Comparison of ENCODE assay signal across 13 cellular contexts in genomic region chr1:92441316-92442311, GRCh38. TPM values are rescaled to one million over a fixed set of nuclear protein-coding genes. Genes with fewer than 3 reads are reported as not detected.
DNase-seq lines count a peak whose midpoint lies in the region; ATAC-seq, FAIRE-seq and TF ChIP-seq lines count a peak whose summit lies in the region.
"Had no signal": no experiment of that assay in that cellular context is flagged by ENCODE, and none has a peak within 500 bp of the region (broad histone marks: within the 10 kb centered on the region; RNA-seq: fewer than 3 reads in every experiment).

No MANE protein-coding gene starts in this region.

- H3K4me3 ChIP-seq in body of pancreas (no peak overlapping the region), HepG2 (replicated peaks in 1 of 3; ENCODE audit: insufficient read depth in 1 of 3, low read depth in 2 of 3, low read length in 3 of 3) (peak overlapping the region; percentile 54 to 76 (median 61)), gastrocnemius medialis (no peak overlapping the region)

- H4K20me1 ChIP-seq in HepG2 (ENCODE audit: insufficient read depth, low read length), result no peaks in the 10 kb centered on the region

- peak in 2 of 3 donors; percentile 43 to 56 for TF ChIP-seq POLR2A in body of pancreas (IDR thresholded peaks at IDR 0.05)
- TF ChIP-seq POLR2A in HepG2 (IDR thresholded peaks at IDR 0.05; ENCODE audit: insufficient read depth in 1 of 2, low read depth in 2 of 2, low read length in 2 of 2), result peak; percentile 90 to 92
- TF ChIP-seq POLR2A in gastrocnemius medialis (IDR thresholded peaks at IDR 0.05), result no peak

- no peaks in the 10 kb centered on the region for H3K27me3 ChIP-seq in body of pancreas
- H3K27me3 ChIP-seq in HepG2 (ENCODE audit: control insufficient read depth in 1 of 2, insufficient read depth in 2 of 2, low read length in 2 of 2), result peaks cover 0 to 4% of the 10 kb centered on the region in 2 experiments; a peak in 1 of 5 replicates
- H3K27me3 ChIP-seq in gastrocnemius medialis, result no peaks in the 10 kb centered on the region

- DNase-seq in COR-L47 (lab: John Stamatoyannopoulos, UW), result peak; percentile 84
- DNase-seq in NCI-H1930 (lab: John Stamatoyannopoulos, UW), result peak; percentile 6 to 7
- peak; percentile 80 to 90 (median 84) for DNase-seq in body of pancreas
- DNase-seq in HepG2 (ENCODE audit: low spot score), result peak; percentile 96
- no peak for DNase-seq in NK-92 (lab: John Stamatoyannopoulos, UW; ENCODE audit: unreplicated experiment)
- DNase-seq in gastrocnemius medialis, result no peak
- no peak for DNase-seq in glomerular visceral epithelial cell (ENCODE audit: extremely low spot score)
- DNase-seq: activated T-cell treated with anti-CD3 and anti-CD28 coated beads, Interleukin-2, amount 50 U/mL, for 4 hours; midbrain had no signal

- TSS peak; percentile 96 for BruUV-seq in HepG2 (replicated peaks; lab: Mats Ljungman, UMichigan)

- H3K27ac ChIP-seq in body of pancreas, result peak overlapping the region; percentile 46 to 74 (median 64)
- H3K27ac ChIP-seq in HepG2 (ENCODE audit: extremely low read length, insufficient read depth, low read length), result peak overlapping the region; percentile 82
- no peak overlapping the region for H3K27ac ChIP-seq in gastrocnemius medialis
- H3K27ac ChIP-seq: KMS-11, VCaP had no signal

- in situ Hi-C loops in HepG2 (cut with HindIII; ENCODE audit: extremely low pct_ligation_motif_present, low pct_unique_long_range_greater_than_20kb), result no loop called here
- in situ Hi-C loops in gastrocnemius medialis (cut with MboI; ENCODE audit: low sequenced_read_pairs in 4 of 4), result no loop called here

- no peak for TF ChIP-seq RAD21 in HepG2 (CRISPR knock-in tag; IDR thresholded peaks at IDR 0.05)

- H3K79me2 ChIP-seq in HepG2 (ENCODE audit: insufficient read depth, low read length), result no peaks in the 10 kb centered on the region

- CTCF ChIA-PET in HepG2 (lab: Yijun Ruan, JAX; ENCODE audit: low intra/inter-chr PET ratio, low total read pairs), result no interaction called here

- H3K4me2 ChIP-seq in HepG2 (ENCODE audit: low read depth, low read length), result peak overlapping the region; percentile 84
- H3K4me2 ChIP-seq: KMS-11 had no signal

- ATAC-seq in body of pancreas, result peak; percentile 97
- peak; percentile 98 for ATAC-seq in HepG2
- no peak for ATAC-seq in gastrocnemius medialis
- ATAC-seq in GM19452 (IDR thresholded peaks at IDR 0.05; ENCODE audit: unreplicated experiment), result no peak
- ATAC-seq: activated T-cell treated with anti-CD3 and anti-CD28 coated beads, Interleukin-2, amount 50 U/mL, for 4 hours had no signal

- peak overlapping the region; percentile 85 for H2AFZ ChIP-seq in HepG2 (ENCODE audit: low read length)

- TF ChIP-seq CTCF in body of pancreas (IDR thresholded peaks at IDR 0.05), result no peak
- TF ChIP-seq CTCF in HepG2 (CRISPR knock-in tag; IDR thresholded peaks at IDR 0.05), result no peak
- no peak for TF ChIP-seq CTCF in gastrocnemius medialis (IDR thresholded peaks at IDR 0.05 in 4 of 5, conservative IDR thresholded peaks at IDR 0.05 in 1 of 5)

- peak overlapping the region; percentile 79 for H3K9ac ChIP-seq in HepG2 (ENCODE audit: insufficient read depth, low read depth, low read length)
- H3K9ac ChIP-seq: KMS-11 had no signal

- peak; percentile 25 to 80; a peak in 2 of 4 replicates for TF ChIP-seq EP300 in HepG2 (IDR thresholded peaks at IDR 0.05; ENCODE audit: low read depth in 2 of 2, low read length in 2 of 2)
- peak; percentile 70 for TF ChIP-seq EP300 in HepG2 (CRISPR knock-in tag; IDR thresholded peaks at IDR 0.05; ENCODE audit: borderline replicate concordance)

- H3K4me1 ChIP-seq in body of pancreas, result peaks cover 12% of the 10 kb centered on the region
- peaks cover 21% of the 10 kb centered on the region for H3K4me1 ChIP-seq in HepG2 (ENCODE audit: insufficient read depth, low read length)
- no peaks in the 10 kb centered on the region for H3K4me1 ChIP-seq in gastrocnemius medialis

- POLR2A ChIA-PET in HepG2 (lab: Yijun Ruan, JAX), result interaction anchor here (0.8 to 2.1 kb wide), 11 partner anchors 9 to 390 kb away, joined by 3 to 24 read pairs (median 4); partner anchors contain the start of genes EVI5, GFI1, GLMN and RPAP2

- peak; percentile 83 for FAIRE-seq in HepG2 (lab: Jason Lieb, UNC)
- FAIRE-seq: frontal cortex had no signal

- H3K36me3 ChIP-seq in body of pancreas (replicated peaks in 1 of 2; ENCODE audit: insufficient read depth in 1 of 2, low read depth in 2 of 2) (no peaks in the 10 kb centered on the region), HepG2 (replicated peaks in 1 of 2; ENCODE audit: control insufficient read depth in 1 of 2, insufficient read depth in 2 of 2, low read length in 2 of 2) (no peaks in the 10 kb centered on the region), gastrocnemius medialis (no peaks in the 10 kb centered on the region)

- intact Hi-C loops in body of pancreas (cut with DNase I) (no loop called here), HepG2 (cut with micrococcal nuclease; ENCODE audit: unreplicated experiment) (no loop called here), gastrocnemius medialis (cut with DNase I; ENCODE audit: low total_unique reads) (no loop called here)

- 48 to 51% methylated on average over 23 to 41 of the region's 41 CpGs for WGBS in body of pancreas, 2 donors
- 22% methylated on average over 33 of the region's 41 CpGs for WGBS in HepG2 (ENCODE audit: low lambda C conversion rate)

- H3K9me3 ChIP-seq in body of pancreas, result no peaks in the 10 kb centered on the region
- H3K9me3 ChIP-seq in HepG2 (ENCODE audit: low read length), result no peaks in the 10 kb centered on the region
- no peaks in the 10 kb centered on the region for H3K9me3 ChIP-seq in gastrocnemius medialis

TF ChIP-seq in HepG2, 621 proteins besides CTCF, POLR2A, EP300 and RAD21 (continues in another document):
- TF ChIP-seq HINFP (CRISPR knock-in tag; IDR thresholded peaks at IDR 0.05; ENCODE audit: low read depth) (peak; percentile 75; the same call in 1 of the 2 replicates), ATF5 (CRISPR knock-in tag; IDR thresholded peaks at IDR 0.05; ENCODE audit: low read depth) (peak; percentile 64; the same call in 1 of the 2 replicates), TRAFD1 (CRISPR knock-in tag; IDR thresholded peaks at IDR 0.05; ENCODE audit: borderline replicate concordance) (no peak; the same call in 1 of the 2 replicates), HNRNPH1 (optimal IDR thresholded peaks at IDR 0.05; ENCODE audit: low read depth, low read length) (no peak), ZNF749 (CRISPR knock-in tag; IDR thresholded peaks at IDR 0.05; ENCODE audit: borderline replicate concordance) (peak; percentile 67; the same call in 1 of the 2 replicates)

RNA-seq across cellular contexts. Expression of gene GFI1, which starts 45.1 kb away (rescaled TPM):
- total RNA-seq in body of pancreas (10 to 100 TPM in 1 of 2 donors, 1 to 10 TPM in 1; 6.7 to 14.5 TPM), HepG2 (2016; rRNA removed; fragmentation: Illumina TruSeq; extraction: Trizol) (10.0 and 10.3 TPM in 2 replicates), gastrocnemius medialis (not detected)
- 2.2 and 2.4 TPM in 2 replicates for total RNA-seq in HepG2 (2016; cell fraction: cytosol; rRNA removed; fragmentation: Illumina TruSeq; extraction: Trizol; ENCODE audit: low read depth)
- 7.8 and 10.1 TPM in 2 replicates for total RNA-seq in HepG2 (2016; cell fraction: insoluble cytoplasmic fraction; rRNA removed; fragmentation: Illumina TruSeq; extraction: Trizol)
- 7.6 and 8.3 TPM in 2 replicates for total RNA-seq in HepG2 (2016; cell fraction: membrane; rRNA removed; fragmentation: Illumina TruSeq; extraction: Trizol)
- total RNA-seq in HepG2 (2016; cell fraction: nucleus; rRNA removed; fragmentation: Illumina TruSeq; extraction: Trizol), result 8.2 and 9.3 TPM in 2 replicates
- 8.7 and 10.5 TPM in 2 replicates for polyA plus RNA-seq in HepG2 (2011; rRNA removed)
- 6.4 and 8.9 TPM in 2 replicates for polyA plus RNA-seq in HepG2 (2011; cell fraction: cytosol; rRNA removed)
- polyA plus RNA-seq in HepG2 (2011; cell fraction: nucleus; rRNA removed), result 20.6 and 24.5 TPM in 2 replicates
- 5.6 and 9.4 TPM in 2 replicates for polyA plus RNA-seq in HepG2 (2012)
- 1.7 and 1.8 TPM in 2 replicates for polyA plus RNA-seq in HepG2 (2016; cell fraction: cytosol; fragmentation: Illumina TruSeq; extraction: Trizol; ENCODE audit: low read depth)
- polyA plus RNA-seq in HepG2 (2016; cell fraction: insoluble cytoplasmic fraction; fragmentation: Illumina TruSeq; extraction: Trizol; ENCODE audit: low read depth), result 9.4 and 11.2 TPM in 2 replicates
- 5.1 and 6.1 TPM in 2 replicates for polyA plus RNA-seq in HepG2 (2016; cell fraction: membrane; fragmentation: Illumina TruSeq; extraction: Trizol; ENCODE audit: low read depth)
- polyA plus RNA-seq in HepG2 (2016; cell fraction: nucleus; fragmentation: Illumina TruSeq; extraction: Trizol; ENCODE audit: insufficient read depth, low read depth), result 17.1 and 17.5 TPM in 2 replicates
- 1.0 and 21.8 TPM in 2 replicates for polyA minus RNA-seq in HepG2 (2011; rRNA and poly(A)+ RNA removed; ENCODE audit: low replicate concordance)
- 6.8 and 9.8 TPM in 2 replicates for polyA minus RNA-seq in HepG2 (2011; cell fraction: cytosol; rRNA and poly(A)+ RNA removed)
- polyA minus RNA-seq in HepG2 (2011; cell fraction: nucleus; rRNA and poly(A)+ RNA removed), result 14.0 and 15.8 TPM in 2 replicates
- total RNA-seq: frontal cortex had no signal

Comparison
In these comparisons a context has a peak if more than half of its experiments do, and no peak if none do; other contexts are left out.
1. DNase-seq: peak in COR-L47 (single experiment), NCI-H1930 (2 of 2), body of pancreas (4 of 4) and HepG2 (single experiment); none in NK-92 (single experiment), gastrocnemius medialis (0 of 2) and glomerular visceral epithelial cell (single experiment).
2. ATAC-seq: peak in body of pancreas (single experiment) and HepG2 (single experiment); none in gastrocnemius medialis (0 of 2) and GM19452 (single experiment).
3. H3K27ac ChIP-seq: peak in body of pancreas (4 of 4) and HepG2 (single experiment); none in gastrocnemius medialis (0 of 4).
4. H3K4me3 ChIP-seq: peak in HepG2 (3 of 3); none in body of pancreas (0 of 2) and gastrocnemius medialis (0 of 4).
5. POLR2A ChIP-seq: peak in body of pancreas (2 of 3) and HepG2 (2 of 2); none in gastrocnemius medialis (0 of 2).